16 cellular contexts compared by ENCODE assay signal in the genomic region with DNA sequence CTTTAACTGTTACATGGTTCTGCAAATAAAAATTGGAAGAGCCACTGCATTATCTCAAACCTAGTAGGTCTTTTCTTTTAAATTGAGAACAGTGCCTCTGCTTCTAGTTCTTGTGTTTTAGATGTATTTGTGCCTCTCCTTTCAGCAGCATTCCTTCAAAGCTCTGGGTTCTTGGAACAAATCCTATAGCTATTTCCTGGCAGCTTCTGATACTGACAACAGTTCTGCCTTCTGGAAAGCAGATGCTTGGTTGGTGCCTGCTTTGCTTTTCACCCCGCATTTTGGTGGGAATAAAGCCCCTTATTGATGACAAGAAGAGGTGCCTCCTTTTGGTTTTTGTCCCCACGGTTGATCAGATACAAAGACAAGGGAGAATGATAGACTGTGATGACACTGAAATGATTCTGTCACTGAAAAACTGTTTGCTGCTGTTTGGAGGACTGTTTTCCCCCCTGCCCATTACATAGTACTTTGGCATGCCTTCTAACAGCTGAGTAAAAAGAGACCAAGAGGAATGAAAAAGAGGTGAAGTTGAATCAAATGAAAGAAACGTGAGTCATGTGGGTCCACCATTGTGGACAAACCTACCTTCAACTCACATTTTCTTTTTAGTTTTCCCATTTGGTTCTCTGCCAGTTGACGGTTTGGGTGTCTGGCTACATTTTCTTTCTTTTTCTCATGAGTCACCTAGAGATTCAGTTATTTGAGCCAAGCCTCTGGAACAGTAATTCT. TPM values are rescaled to one million over a fixed set of nuclear protein-coding genes. Genes with fewer than 3 reads are reported as not detected.
DNase-seq lines count a peak whose midpoint lies in the region; ATAC-seq, FAIRE-seq and TF ChIP-seq lines count a peak whose summit lies in the region.
"Had no signal": no experiment of that assay in that cellular context is flagged by ENCODE, and none has a peak within 500 bp of the region (broad histone marks: within the 10 kb centered on the region; RNA-seq: fewer than 3 reads in every experiment).

No MANE protein-coding gene starts in this region.

- POLR2A ChIA-PET in A549 (lab: Yijun Ruan, JAX): no interaction called here

- H3K4me1 ChIP-seq in A549: peaks cover 47% of the 10 kb centered on the region

- H3K27ac ChIP-seq in A549: peak overlapping the region in 1 of 2 experiments; percentile 76; a peak in 3 of 6 replicates

- no peak for ATAC-seq in A549
- ATAC-seq: HepG2 had no signal

- H3K4me2 ChIP-seq in A549: peak overlapping the region; percentile 16; the same call in 1 of the 3 replicates

- no peak overlapping the region for H3K4me3 ChIP-seq in A549
- H3K4me3 ChIP-seq in HFF-Myc (replicated peaks; ENCODE audit: low read depth, low read length): peak overlapping the region; percentile 18
- peak overlapping the region; percentile 2 to 41 for H3K4me3 ChIP-seq in foreskin fibroblast (ENCODE audit: low read depth in 1 of 2, low read length in 2 of 2)

- TF ChIP-seq CTCF in A549 (IDR thresholded peaks at IDR 0.05) (no peak), HFF-Myc (IDR thresholded peaks at IDR 0.05; ENCODE audit: low read depth, low read length, missing control alignments) (no peak), foreskin fibroblast (IDR thresholded peaks at IDR 0.05; ENCODE audit: low read depth, low read length) (no peak)

- no peaks in the 10 kb centered on the region for H3K9me3 ChIP-seq in A549

- CTCF ChIA-PET in A549 (lab: Yijun Ruan, JAX): interaction anchor here (1.0 to 1.5 kb wide), 2 partner anchors 8 to 18 kb away, joined by 3 to 7 read pairs; no protein-coding TSS in a partner anchor

- 78% methylated on average over 4 of the region's 4 CpGs for WGBS in A549 (ENCODE audit: missing lambda C conversion rate)

- FAIRE-seq in A549 (lab: Jason Lieb, UNC): no peak
- FAIRE-seq: GM18507, HepG2 had no signal

- DNase-seq in A549 (ENCODE audit: low read depth in 1 of 2, low spot score in 1 of 2) (no peak), HFF-Myc (ENCODE audit: extremely low read depth, low read depth) (no peak), astrocyte of the hippocampus (ENCODE audit: low read depth, low spot score) (peak; percentile 79), foreskin fibroblast (peak; percentile 54 to 79), dermis blood vessel endothelial cell (no peak), medulla oblongata (ENCODE audit: extremely low spot score) (no peak), NOMO-1 treated with dmso at 0.1 percent for 144 hours (lab: John Stamatoyannopoulos, UW; ENCODE audit: unreplicated experiment) (no peak)
- no peak for DNase-seq in stimulated activated CD4-positive, alpha-beta T cell treated with anti-CD3 and anti-CD28 coated beads, Interleukin-4, amount 100 ng/mL, for 24 hours
- DNase-seq: activated naive CD8-positive, alpha-beta T cell treated with anti-CD3 and anti-CD28 coated beads, Interleukin-2, amount 10 ng/mL, durations not matched to agents 7 days and 5 days; DND-41; effector CD4-positive, alpha-beta T cell; NCI-H1105 treated with DMSO at 0.1 percent for 48 hours; NCI-H526; stimulated activated CD8-positive, alpha-beta memory T cell treated with anti-CD3 and anti-CD28 coated beads, Interleukin-4, amount 100 ng/mL, for 48 hours had no signal

- no peak for TF ChIP-seq EP300 in A549 (IDR thresholded peaks at IDR 0.05)

- no peak for TF ChIP-seq RAD21 in A549 (conservative IDR thresholded peaks at IDR 0.05 in 1 of 2, IDR thresholded peaks at IDR 0.05 in 1 of 2)

- no peak for TF ChIP-seq POLR2A in A549 (IDR thresholded peaks at IDR 0.05; ENCODE audit: low read length)

TF ChIP-seq in A549, 52 proteins besides CTCF, POLR2A, EP300 and RAD21:
- TF ChIP-seq, protein P1, sequence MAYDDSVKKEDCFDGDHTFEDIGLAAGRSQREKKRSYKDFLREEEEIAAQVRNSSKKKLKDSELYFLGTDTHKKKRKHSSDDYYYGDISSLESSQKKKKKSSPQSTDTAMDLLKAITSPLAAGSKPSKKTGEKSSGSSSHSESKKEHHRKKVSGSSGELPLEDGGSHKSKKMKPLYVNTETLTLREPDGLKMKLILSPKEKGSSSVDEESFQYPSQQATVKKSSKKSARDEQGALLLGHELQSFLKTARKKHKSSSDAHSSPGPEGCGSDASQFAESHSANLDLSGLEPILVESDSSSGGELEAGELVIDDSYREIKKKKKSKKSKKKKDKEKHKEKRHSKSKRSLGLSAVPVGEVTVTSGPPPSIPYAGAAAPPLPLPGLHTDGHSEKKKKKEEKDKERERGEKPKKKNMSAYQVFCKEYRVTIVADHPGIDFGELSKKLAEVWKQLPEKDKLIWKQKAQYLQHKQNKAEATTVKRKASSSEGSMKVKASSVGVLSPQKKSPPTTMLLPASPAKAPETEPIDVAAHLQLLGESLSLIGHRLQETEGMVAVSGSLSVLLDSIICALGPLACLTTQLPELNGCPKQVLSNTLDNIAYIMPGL (CRISPR knock-in tag; IDR thresholded peaks at IDR 0.05; ENCODE audit: borderline replicate concordance): no peak
- TF ChIP-seq MAZ (IDR thresholded peaks at IDR 0.05; ENCODE audit: borderline replicate concordance, low read depth, low read length): no peak
- TF ChIP-seq E2F6 (IDR thresholded peaks at IDR 0.05; ENCODE audit: borderline replicate concordance, low read depth): no peak
- no peak for TF ChIP-seq ZSCAN20 (CRISPR knock-in tag; IDR thresholded peaks at IDR 0.05)
- no peak for TF ChIP-seq KDM5A (IDR thresholded peaks at IDR 0.05)
- TF ChIP-seq JUN (IDR thresholded peaks at IDR 0.05): no peak
- no peak for TF ChIP-seq ZFP36 (IDR thresholded peaks at IDR 0.05; ENCODE audit: borderline replicate concordance, partially characterized antibody)

RNA-seq across cellular contexts. Expression of gene PTCD2, which starts 5.6 kb away (rescaled TPM):
- polyA plus RNA-seq in A549 (2011; rRNA removed): 26.5 and 31.1 TPM in 2 replicates
- polyA plus RNA-seq in A549 (2012; cell fraction: cytosol; rRNA removed): 8.0 and 8.8 TPM in 2 replicates
- 6.7 and 7.8 TPM in 2 replicates for polyA plus RNA-seq in A549 (2012; cell fraction: nucleus; rRNA removed)
- polyA plus RNA-seq in A549 (2017; fragmentation: RNase III; extraction: RNeasy Plus Mini Kit Qiagen cat#74134 plus additional on column Dnase treatment): 12.6 to 14.4 TPM (median 13.2 TPM) in 3 replicates
- 17.9 and 21.4 TPM in 2 replicates for polyA minus RNA-seq in A549 (2011; rRNA and poly(A)+ RNA removed)
- 3.9 and 6.0 TPM in 2 replicates for total RNA-seq in dermis blood vessel endothelial cell

RNA-seq across cellular contexts. Expression of gene MRPS27, which starts 5.7 kb away (rescaled TPM):
- polyA plus RNA-seq in A549 (2011; rRNA removed): 141 and 160 TPM in 2 replicates
- polyA plus RNA-seq in A549 (2012; cell fraction: cytosol; rRNA removed): 66.9 and 73.2 TPM in 2 replicates
- polyA plus RNA-seq in A549 (2012; cell fraction: nucleus; rRNA removed): 57.2 and 72.5 TPM in 2 replicates
- 73.8 to 81.1 TPM (median 81.0 TPM) in 3 replicates for polyA plus RNA-seq in A549 (2017; fragmentation: RNase III; extraction: RNeasy Plus Mini Kit Qiagen cat#74134 plus additional on column Dnase treatment)
- 154 and 167 TPM in 2 replicates for polyA minus RNA-seq in A549 (2011; rRNA and poly(A)+ RNA removed)
- 75.6 and 91.2 TPM in 2 replicates for total RNA-seq in dermis blood vessel endothelial cell

Comparison
In these comparisons a context has a peak if more than half of its experiments do, and no peak if none do; other contexts are left out.
1. DNase-seq: peak in astrocyte of the hippocampus (single experiment) and foreskin fibroblast (2 of 2); none in A549 (0 of 2), HFF-Myc (single experiment), dermis blood vessel endothelial cell (single experiment), stimulated activated CD4-positive, alpha-beta T cell treated with anti-CD3 and anti-CD28 coated beads, Interleukin-4, amount 100 ng/mL, for 24 hours (single experiment), medulla oblongata (single experiment) and NOMO-1 treated with dmso at 0.1 percent for 144 hours (single experiment).